In the genomic region with DNA sequence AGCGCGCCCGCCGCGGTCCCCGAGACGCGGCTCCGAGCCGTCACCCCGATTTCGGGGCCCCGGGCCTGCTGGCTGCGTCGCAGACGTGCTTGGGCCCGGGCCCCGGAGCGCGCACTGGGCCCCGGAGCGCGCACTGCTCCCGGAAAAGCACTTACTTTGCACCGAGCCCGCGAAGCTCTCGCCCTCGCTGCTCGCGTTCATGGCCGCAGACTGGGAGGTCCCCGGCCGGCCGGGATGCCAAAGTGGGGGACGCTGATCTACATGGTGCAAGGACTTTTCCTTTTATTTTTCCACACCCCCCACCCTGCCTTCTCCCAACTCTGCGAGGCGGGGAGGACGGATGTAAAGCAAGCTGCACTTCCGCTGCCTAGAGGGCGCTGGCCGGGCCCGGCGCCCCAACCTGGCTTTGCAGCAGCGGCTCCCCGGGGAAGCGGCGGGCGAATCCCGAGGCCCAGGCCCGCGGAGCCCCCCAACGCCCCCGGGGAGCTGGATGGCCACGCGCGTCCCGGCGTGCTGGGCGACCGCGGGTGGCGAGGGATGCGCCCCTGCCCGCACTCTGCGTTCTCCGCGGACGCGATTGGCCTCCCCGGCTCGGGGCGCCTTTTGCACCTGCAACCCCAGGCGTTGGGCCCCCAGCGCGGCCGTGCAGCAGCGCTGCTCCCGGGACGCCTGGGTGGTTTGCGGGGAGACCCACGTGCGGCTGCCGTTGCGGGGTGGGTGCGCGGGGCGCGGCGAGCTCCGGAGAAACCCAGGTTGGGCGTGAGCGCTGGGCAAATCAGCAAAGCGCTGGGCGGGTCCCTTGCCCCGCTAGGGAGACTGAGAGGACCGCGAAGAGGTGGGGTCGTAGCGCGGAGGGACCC, we compare ENCODE assay signal across 8 cellular contexts. TPM values are rescaled to one million over a fixed set of nuclear protein-coding genes. Genes with fewer than 3 reads are reported as not detected.
DNase-seq lines count a peak whose midpoint lies in the region; ATAC-seq, FAIRE-seq and TF ChIP-seq lines count a peak whose summit lies in the region.

Gene ZFP64 (minus strand): TSS at position 344 of the 860 bp plus-strand sequence. CDS start 143 bp downstream, at position 201.

- peak; percentile 70 for TF ChIP-seq CTCF in SK-N-SH (IDR thresholded peaks at IDR 0.05)
- TF ChIP-seq CTCF in glutamatergic neuron (IDR thresholded peaks at IDR 0.05; ENCODE audit: partially characterized antibody, unreplicated experiment), result no peak
- peak in 2 of 3 donors; percentile 27 to 49 for TF ChIP-seq CTCF in ovary (IDR thresholded peaks at IDR 0.05)
- peak in 5 of 6 experiments; percentile 25 to 51 (median 32) for TF ChIP-seq CTCF in thyroid gland (IDR thresholded peaks at IDR 0.05)

- no peaks in the 10 kb centered on the region for H3K27me3 ChIP-seq in SK-N-SH (ENCODE audit: insufficient read depth)
- no peaks in the 10 kb centered on the region for H3K27me3 ChIP-seq in ovary
- H3K27me3 ChIP-seq in thyroid gland, result no peaks in the 10 kb centered on the region

- H3K27ac ChIP-seq in SK-N-SH (ENCODE audit: low read depth in 2 of 2, low read length in 1 of 2) (peak within 1 kb of the TSS; percentile 78 to 96), ovary (peak within 1 kb of the TSS; percentile 78 to 85), thyroid gland (peak within 1 kb of the TSS; percentile 74 to 95 (median 80))

- TF ChIP-seq RAD21 in SK-N-SH (IDR thresholded peaks at IDR 0.05; ENCODE audit: low read length), result no peak

- peaks cover 3 to 9% of the 10 kb centered on the region in 2 donors for H3K36me3 Mint-ChIP-seq in activated naive CD4-positive, alpha-beta T cell treated with anti-CD3 and anti-CD28 coated beads, Interleukin-2, amount 50 U/mL, for 72 hours
- no peaks in the 10 kb centered on the region for H3K36me3 Mint-ChIP-seq in glutamatergic neuron (ENCODE audit: unreplicated experiment)

- H3K4me2 ChIP-seq in SK-N-SH, result peak within 1 kb of the TSS; percentile 88

- H3K79me2 ChIP-seq in SK-N-SH (ENCODE audit: insufficient read depth), result peaks cover 45% of the 10 kb centered on the region

- H3K4me3 ChIP-seq in SK-N-SH (ENCODE audit: low read depth in 2 of 2, low read length in 1 of 2), result peak within 1 kb of the TSS; percentile 83 to 95
- peak within 1 kb of the TSS; percentile 78 for H3K4me3 ChIP-seq in ovary
- peak within 1 kb of the TSS; percentile 49 to 97 (median 80) for H3K4me3 ChIP-seq in thyroid gland (replicated peaks in 1 of 3)

- no peak for TF ChIP-seq EP300 in SK-N-SH (IDR thresholded peaks at IDR 0.05; ENCODE audit: borderline replicate concordance in 1 of 2, low read depth in 1 of 2, low read length in 1 of 2)
- no peak for TF ChIP-seq EP300 in ovary (IDR thresholded peaks at IDR 0.05)

- peak within 1 kb of the TSS; percentile 91 to 95 for H3K27ac Mint-ChIP-seq in activated naive CD4-positive, alpha-beta T cell treated with anti-CD3 and anti-CD28 coated beads, Interleukin-2, amount 50 U/mL, for 72 hours
- H3K27ac Mint-ChIP-seq in glutamatergic neuron (ENCODE audit: unreplicated experiment), result peak within 1 kb of the TSS; percentile 94

- FAIRE-seq in H54 (lab: Jason Lieb, UNC), result no peak

- H3K36me3 ChIP-seq in SK-N-SH (replicated peaks in 1 of 2; ENCODE audit: control insufficient read depth in 1 of 2, insufficient read depth in 2 of 2, low read length in 1 of 2) (peaks cover under 1 to 2% of the 10 kb centered on the region in 2 experiments), ovary (no peaks in the 10 kb centered on the region), thyroid gland (peaks cover 2 to 3% of the 10 kb centered on the region in 2 donors)

- H3K9me3 Mint-ChIP-seq in activated naive CD4-positive, alpha-beta T cell treated with anti-CD3 and anti-CD28 coated beads, Interleukin-2, amount 50 U/mL, for 72 hours, result no peaks in the 10 kb centered on the region
- H3K9me3 Mint-ChIP-seq in glutamatergic neuron (ENCODE audit: unreplicated experiment), result peaks cover 10% of the 10 kb centered on the region

- peaks cover 5% of the 10 kb centered on the region in 2 experiments; a peak in 3 of 4 replicates for H3K4me1 ChIP-seq in SK-N-SH (ENCODE audit: control insufficient read depth in 1 of 2, insufficient read depth in 2 of 2, low read depth in 1 of 2, low read length in 1 of 2)
- no peaks in the 10 kb centered on the region for H3K4me1 ChIP-seq in ovary (ENCODE audit: insufficient read depth)
- peaks cover 4 to 13% of the 10 kb centered on the region in 2 donors for H3K4me1 ChIP-seq in thyroid gland

- peak; percentile 84 to 86 for ATAC-seq in activated naive CD4-positive, alpha-beta T cell treated with anti-CD3 and anti-CD28 coated beads, Interleukin-2, amount 50 U/mL, for 72 hours

- H3K4me3 Mint-ChIP-seq in glutamatergic neuron (ENCODE audit: unreplicated experiment), result peak within 1 kb of the TSS; percentile 98

- H4K20me1 ChIP-seq in SK-N-SH (ENCODE audit: insufficient read depth), result no peaks in the 10 kb centered on the region

- intact Hi-C loops in ovary (cut with DNase I) (no loop called here), thyroid gland (cut with DNase I) (no loop called here)

- no peaks in the 10 kb centered on the region for H3F3A ChIP-seq in SK-N-SH (replicated peaks; ENCODE audit: insufficient read depth)

- H3K9me3 ChIP-seq in SK-N-SH (no peaks in the 10 kb centered on the region), ovary (no peaks in the 10 kb centered on the region), thyroid gland (no peaks in the 10 kb centered on the region)

- CTCF ChIA-PET in SK-N-SH (lab: Yijun Ruan, JAX), result interaction anchor here (0.7 to 2.9 kb wide), 18 partner anchors 10 to 1954 kb away, joined by 3 to 13 read pairs (median 4); no protein-coding TSS in a partner anchor

- peak within 1 kb of the TSS; percentile 87 for H3K9ac ChIP-seq in SK-N-SH

- POLR2A ChIA-PET in SK-N-SH (lab: Yijun Ruan, JAX), result interaction anchor here (0.7 to 2.1 kb wide), 4 partner anchors 10 to 1304 kb away, joined by 3 to 8 read pairs (median 3); no protein-coding TSS in a partner anchor

- 0% methylated on average over 7 of the region's 101 CpGs for WGBS in SK-N-SH (ENCODE audit: low lambda C conversion rate)
- WGBS in ovary, 3 donors, result 0 to 1% (median 1%) methylated on average over 63 to 101 of the region's 101 CpGs
- WGBS in thyroid gland, 2 donors, result 0% methylated on average over 14 to 62 of the region's 101 CpGs

- peaks cover 13% of the 10 kb centered on the region for H3K27me3 Mint-ChIP-seq in glutamatergic neuron (ENCODE audit: unreplicated experiment)

- H2AFZ ChIP-seq in SK-N-SH (ENCODE audit: low read depth), result peak within 1 kb of the TSS; percentile 94

- peak; percentile 92 for DNase-seq in GM03348 (ENCODE audit: low spot score)
- DNase-seq in H54 (ENCODE audit: insufficient read length, low spot score), result peak; percentile 76
- DNase-seq in LoVo (ENCODE audit: low spot score), result peak; percentile 77
- peak; percentile 91 for DNase-seq in SK-N-SH
- peak; percentile 71 to 77 for DNase-seq in activated naive CD4-positive, alpha-beta T cell treated with anti-CD3 and anti-CD28 coated beads, Interleukin-2, amount 50 U/mL, for 72 hours (ENCODE audit: low spot score in 2 of 2)
- peak; percentile 78 for DNase-seq in glutamatergic neuron
- peak; percentile 65 to 79 (median 74) for DNase-seq in ovary
- DNase-seq in thyroid gland, result peak; percentile 61 to 73

- TF ChIP-seq POLR2A in H54 (IDR thresholded peaks at IDR 0.05; ENCODE audit: low read depth, low read length) (no peak; the same call in 1 of the 2 replicates), ovary (IDR thresholded peaks at IDR 0.05) (no peak), thyroid gland (IDR thresholded peaks at IDR 0.05) (peak in 1 of 2 donors; percentile 67)

- no peaks in the 10 kb centered on the region for H3K9me2 ChIP-seq in SK-N-SH

- H3K4me1 Mint-ChIP-seq in glutamatergic neuron (ENCODE audit: low read depth, unreplicated experiment), result peaks cover 9% of the 10 kb centered on the region

TF ChIP-seq in SK-N-SH, 30 proteins besides CTCF, POLR2A, EP300 and RAD21:
- TF ChIP-seq MXI1 (IDR thresholded peaks at IDR 0.05; ENCODE audit: low read depth, low read length) (peak; percentile 63), USF2 (IDR thresholded peaks at IDR 0.05; ENCODE audit: borderline replicate concordance, low read depth, low read length) (no peak), RXRA (IDR thresholded peaks at IDR 0.05; ENCODE audit: borderline replicate concordance, low read depth) (no peak), SIN3A (IDR thresholded peaks at IDR 0.05; ENCODE audit: borderline replicate concordance, low read depth, low read length) (peak; percentile 20; the same call in 1 of the 2 replicates), EZH2phosphoT487 (IDR thresholded peaks at IDR 0.05; ENCODE audit: borderline replicate concordance, low read depth) (no peak), MAX (IDR thresholded peaks at IDR 0.05; ENCODE audit: low read depth) (0 out of 2 replicates have a peak, but pooled peaks have one; percentile 20), GABPA (IDR thresholded peaks at IDR 0.05; ENCODE audit: low read depth) (peak; percentile 78), TAF1 (IDR thresholded peaks at IDR 0.05; ENCODE audit: borderline replicate concordance, low read depth, low read length) (peak; percentile 52), ELF1 (IDR thresholded peaks at IDR 0.05) (peak; percentile 56; the same call in 1 of the 2 replicates), TCF12 (IDR thresholded peaks at IDR 0.05) (no peak; the same call in 1 of the 2 replicates)

RNA-seq across cellular contexts. Expression of gene ZFP64, which starts in this region (rescaled TPM):
- 12.4 and 12.8 TPM in 2 replicates for polyA plus RNA-seq in SK-N-SH (2012; rRNA removed)
- polyA plus RNA-seq in SK-N-SH (2012; cell fraction: cytosol; rRNA removed), result 9.1 and 11.6 TPM in 2 replicates
- polyA plus RNA-seq in SK-N-SH (2012; cell fraction: nucleus; rRNA removed), result 11.3 and 11.7 TPM in 2 replicates
- total RNA-seq in activated naive CD4-positive, alpha-beta T cell treated with anti-CD3 and anti-CD28 coated beads, Interleukin-2, amount 50 U/mL, for 72 hours, result 10 to 100 TPM; 15.4 to 16.8 TPM
- total RNA-seq in glutamatergic neuron (ENCODE audit: unreplicated experiment), result 39.1 TPM
- 10 to 100 TPM in 3 of 7 donors, 1 to 10 TPM in 4; 6.7 to 13.4 (median 9.8) TPM for total RNA-seq in ovary
- polyA plus RNA-seq in ovary, result 10 to 100 TPM in 1 of 2 donors, 1 to 10 TPM in 1; 6.3 to 16.4 TPM
- total RNA-seq in thyroid gland, result 10 to 100 TPM; 13.2 to 16.3 (median 13.4) TPM

Comparison
In these comparisons a context has a peak if more than half of its experiments do, and no peak if none do; other contexts are left out.
1. Peak in every context shown above with its lines: DNase-seq, ATAC-seq, H3K4me3 ChIP-seq and H3K27ac ChIP-seq.